9 cellular contexts compared by ENCODE assay signal in the genomic region with DNA sequence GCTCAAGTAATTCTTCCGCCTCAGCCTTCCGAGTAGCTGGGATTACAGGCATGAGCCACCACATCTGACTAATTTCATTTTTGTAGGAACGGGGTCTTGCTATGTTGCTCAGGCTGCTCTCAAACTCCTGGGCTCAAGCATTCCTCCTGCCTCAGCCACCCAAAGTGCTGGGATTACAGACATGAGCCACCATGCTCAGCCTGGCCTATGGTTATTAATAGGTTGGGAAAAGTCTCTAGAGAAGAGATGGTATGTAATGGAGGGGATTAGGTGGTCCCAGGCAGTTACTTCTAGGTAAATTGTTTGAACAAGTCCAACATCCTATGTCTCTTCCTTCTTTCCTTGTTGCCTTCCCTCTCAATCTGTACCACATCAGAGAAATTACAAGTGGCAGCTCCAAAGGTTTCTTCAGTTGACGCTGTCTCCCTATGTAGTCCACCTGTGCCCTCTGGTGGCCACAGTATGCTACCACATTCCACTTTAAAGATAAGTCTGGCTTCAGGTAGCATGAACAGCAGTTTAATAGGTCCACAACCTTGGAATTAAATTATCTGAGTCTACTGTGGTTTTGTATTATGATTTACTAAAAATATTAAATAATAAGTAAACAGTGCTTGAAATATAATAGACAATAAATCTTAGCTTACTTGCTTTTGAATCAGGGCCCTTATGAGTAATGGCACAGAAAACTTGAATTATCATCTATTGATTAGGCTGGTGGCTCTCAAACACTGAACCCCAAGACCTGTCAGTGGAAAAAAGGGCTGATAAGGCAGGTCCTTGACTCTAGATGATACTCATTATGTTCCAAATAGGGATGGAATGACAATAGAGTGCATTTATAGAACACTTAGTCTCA. TPM values are rescaled to one million over a fixed set of nuclear protein-coding genes. Genes with fewer than 3 reads are reported as not detected.
DNase-seq lines count a peak whose midpoint lies in the region; ATAC-seq and TF ChIP-seq lines count a peak whose summit lies in the region.
"Had no signal": no experiment of that assay in that cellular context is flagged by ENCODE, and none has a peak within 500 bp of the region (broad histone marks: within the 10 kb centered on the region; RNA-seq: fewer than 3 reads in every experiment).

No MANE protein-coding gene starts in this region.

- no peak overlapping the region for H3K27ac Mint-ChIP-seq in activated T-helper 17 cell treated with anti-CD3 and anti-CD28 coated beads, Interleukin-2, amount 50 U/mL, for 72 hours
- H3K27ac Mint-ChIP-seq in type B pancreatic cell, result no peak overlapping the region

- H3K36me3 ChIP-seq in Loucy (ENCODE audit: insufficient read depth, low read length) (no peaks in the 10 kb centered on the region), RWPE2 (ENCODE audit: low read depth) (no peaks in the 10 kb centered on the region)

- no peaks in the 10 kb centered on the region for H3K9me2 ChIP-seq in Loucy (replicated peaks; ENCODE audit: low read depth, low read length)

- peaks cover 5% of the 10 kb centered on the region for H3K4me1 Mint-ChIP-seq in activated T-helper 17 cell treated with anti-CD3 and anti-CD28 coated beads, Interleukin-2, amount 50 U/mL, for 72 hours
- H3K4me1 Mint-ChIP-seq in type B pancreatic cell (ENCODE audit: unreplicated experiment), result peaks cover 8% of the 10 kb centered on the region

- no peaks in the 10 kb centered on the region for H4K20me1 ChIP-seq in Loucy (ENCODE audit: insufficient read depth, low read length, poor library complexity, severe bottlenecking)

- no peaks in the 10 kb centered on the region for H3K79me2 ChIP-seq in Loucy (ENCODE audit: insufficient read depth, low read length)

- H3K4me1 ChIP-seq in Loucy (ENCODE audit: insufficient read depth, low read length, poor library complexity, severe bottlenecking) (no peaks in the 10 kb centered on the region), RWPE2 (ENCODE audit: insufficient read depth, poor library complexity, severe bottlenecking) (no peaks in the 10 kb centered on the region)

- TF ChIP-seq CTCF in Loucy (conservative IDR thresholded peaks at IDR 0.05; ENCODE audit: low read length), result peak; percentile 93
- TF ChIP-seq CTCF in RWPE2 (IDR thresholded peaks at IDR 0.05; ENCODE audit: poor library complexity, severe bottlenecking), result peak; percentile 99
- peak; percentile 98 for TF ChIP-seq CTCF in fibroblast of villous mesenchyme (IDR thresholded peaks at IDR 0.05; ENCODE audit: insufficient read depth, low read depth, low read length)
- peak in 2 of 3 donors; percentile 12 to 83 for TF ChIP-seq CTCF in omental fat pad (IDR thresholded peaks at IDR 0.05)
- TF ChIP-seq CTCF in type B pancreatic cell (conservative IDR thresholded peaks at IDR 0.05), result peak; percentile 97

- H3K4me3 ChIP-seq in Loucy (ENCODE audit: low read length, poor library complexity, severe bottlenecking) (no peak overlapping the region), RWPE2 (ENCODE audit: severe bottlenecking) (no peak overlapping the region), fibroblast of villous mesenchyme (ENCODE audit: low read depth, low read length) (no peak overlapping the region)

- H3K4me2 ChIP-seq in Loucy (ENCODE audit: low read depth, low read length, poor library complexity, severe bottlenecking), result no peak overlapping the region

- H3K9me3 Mint-ChIP-seq in activated T-helper 17 cell treated with anti-CD3 and anti-CD28 coated beads, Interleukin-2, amount 50 U/mL, for 72 hours, result no peaks in the 10 kb centered on the region
- no peaks in the 10 kb centered on the region for H3K9me3 Mint-ChIP-seq in type B pancreatic cell

- no peak overlapping the region for H3K27ac ChIP-seq in RWPE2 (ENCODE audit: poor library complexity, severe bottlenecking)

- no peaks in the 10 kb centered on the region for H3K27me3 Mint-ChIP-seq in activated T-helper 17 cell treated with anti-CD3 and anti-CD28 coated beads, Interleukin-2, amount 50 U/mL, for 72 hours
- H3K27me3 Mint-ChIP-seq in type B pancreatic cell, result no peaks in the 10 kb centered on the region

- DNase-seq in COR-L47 (lab: John Stamatoyannopoulos, UW), result peak; percentile 56
- DNase-seq in RWPE2 (ENCODE audit: low spot score), result no peak
- DNase-seq in fibroblast of villous mesenchyme (ENCODE audit: low read depth), result peak; percentile 80
- DNase-seq in omental fat pad (ENCODE audit: low spot score), result peak; percentile 68
- peak; percentile 73 for DNase-seq in type B pancreatic cell (ENCODE audit: extremely low spot score, unreplicated experiment)

- no peaks in the 10 kb centered on the region for H3K27me3 ChIP-seq in Loucy (ENCODE audit: insufficient read depth, low read length, poor library complexity, severe bottlenecking)
- H3K27me3 ChIP-seq in RWPE2 (ENCODE audit: insufficient read depth, poor library complexity, severe bottlenecking), result no peaks in the 10 kb centered on the region

- peaks cover 4% of the 10 kb centered on the region for H3K36me3 Mint-ChIP-seq in activated T-helper 17 cell treated with anti-CD3 and anti-CD28 coated beads, Interleukin-2, amount 50 U/mL, for 72 hours (ENCODE audit: low read depth)
- H3K36me3 Mint-ChIP-seq in type B pancreatic cell, result no peaks in the 10 kb centered on the region

- H3K9ac ChIP-seq in Loucy (ENCODE audit: low read depth, low read length, poor library complexity, severe bottlenecking), result no peak overlapping the region

- ATAC-seq in GM21515 (IDR thresholded peaks at IDR 0.05; ENCODE audit: unreplicated experiment), result peak; percentile 67
- peak; percentile 87 for ATAC-seq in RWPE2 (ENCODE audit: low read depth)
- ATAC-seq in activated T-helper 17 cell treated with anti-CD3 and anti-CD28 coated beads, Interleukin-2, amount 50 U/mL, for 72 hours (replicated peaks), result peak; percentile 84
- peak; percentile 84 for ATAC-seq in omental fat pad (ENCODE audit: low FRiP score)

- H3K4me3 Mint-ChIP-seq in activated T-helper 17 cell treated with anti-CD3 and anti-CD28 coated beads, Interleukin-2, amount 50 U/mL, for 72 hours, result no peak overlapping the region
- H3K4me3 Mint-ChIP-seq in type B pancreatic cell, result no peak overlapping the region

- H3F3A ChIP-seq in Loucy (ENCODE audit: low read depth), result no peaks in the 10 kb centered on the region

- H2AFZ ChIP-seq in Loucy (ENCODE audit: low read length), result no peak overlapping the region

- no peaks in the 10 kb centered on the region for H3K9me3 ChIP-seq in Loucy (ENCODE audit: insufficient read depth, low read depth, low read length)
- no peaks in the 10 kb centered on the region for H3K9me3 ChIP-seq in RWPE2 (ENCODE audit: severe bottlenecking)

RNA-seq across cellular contexts. Expression of gene TIGD6, which starts 9.7 kb away (rescaled TPM):
- 1 to 10 TPM; 2.4 to 3.3 TPM for total RNA-seq in activated T-helper 17 cell treated with anti-CD3 and anti-CD28 coated beads, Interleukin-2, amount 50 U/mL, for 72 hours
- total RNA-seq in fibroblast of villous mesenchyme (4.7 and 6.1 TPM in 2 replicates), omental fat pad (1 to 10 TPM; 3.1 to 4.9 (median 3.8) TPM), type B pancreatic cell (ENCODE audit: low replicate concordance) (4.9 and 5.5 TPM in 2 replicates)

RNA-seq across cellular contexts. Expression of gene HMGXB3, which starts 9.8 kb away (rescaled TPM):
- 10 to 100 TPM; 28.2 to 42.6 TPM for total RNA-seq in activated T-helper 17 cell treated with anti-CD3 and anti-CD28 coated beads, Interleukin-2, amount 50 U/mL, for 72 hours
- total RNA-seq in fibroblast of villous mesenchyme (45.3 and 49.6 TPM in 2 replicates), omental fat pad (10 to 100 TPM; 31.6 to 63.8 (median 37.9) TPM), type B pancreatic cell (ENCODE audit: low replicate concordance) (36.3 and 40.5 TPM in 2 replicates)

RNA-seq across cellular contexts. Expression of gene SLC26A2, which starts 30.2 kb away (rescaled TPM):
- 1 to 10 TPM; 6.9 to 8.9 TPM for total RNA-seq in activated T-helper 17 cell treated with anti-CD3 and anti-CD28 coated beads, Interleukin-2, amount 50 U/mL, for 72 hours
- total RNA-seq in fibroblast of villous mesenchyme (16.4 and 21.6 TPM in 2 replicates), omental fat pad (10 to 100 TPM; 14.8 to 21.8 (median 16.6) TPM), type B pancreatic cell (ENCODE audit: low replicate concordance) (7.8 and 17.4 TPM in 2 replicates)

RNA-seq across cellular contexts. Expression of gene PDE6A, which starts 46.2 kb away (rescaled TPM):
- total RNA-seq in activated T-helper 17 cell treated with anti-CD3 and anti-CD28 coated beads, Interleukin-2, amount 50 U/mL, for 72 hours, result not detected
- total RNA-seq in fibroblast of villous mesenchyme, result under 0.01 TPM in 1 of 2 replicates, not detected in the other
- not detected for total RNA-seq in omental fat pad
- total RNA-seq in type B pancreatic cell (ENCODE audit: low replicate concordance), result not detected in 2 replicates
- total RNA-seq: T-helper 1 cell treated with Interleukin-12 subunit alpha and Interleukin-12 subunit beta and Interleukin-4 antibody, amounts not matched to agents 30 ng/mL and 1 ng/mL, for 36 hours had no signal

Comparison
In these comparisons a context has a peak if more than half of its experiments do, and no peak if none do; other contexts are left out.
1. CTCF ChIP-seq: peak in every context shown above with its lines; median percentile 99 in RWPE2; 98 in fibroblast of villous mesenchyme; 97 in type B pancreatic cell; 93 in Loucy; 48 in omental fat pad.